10 cellular contexts compared by ENCODE assay signal in the genomic region with DNA sequence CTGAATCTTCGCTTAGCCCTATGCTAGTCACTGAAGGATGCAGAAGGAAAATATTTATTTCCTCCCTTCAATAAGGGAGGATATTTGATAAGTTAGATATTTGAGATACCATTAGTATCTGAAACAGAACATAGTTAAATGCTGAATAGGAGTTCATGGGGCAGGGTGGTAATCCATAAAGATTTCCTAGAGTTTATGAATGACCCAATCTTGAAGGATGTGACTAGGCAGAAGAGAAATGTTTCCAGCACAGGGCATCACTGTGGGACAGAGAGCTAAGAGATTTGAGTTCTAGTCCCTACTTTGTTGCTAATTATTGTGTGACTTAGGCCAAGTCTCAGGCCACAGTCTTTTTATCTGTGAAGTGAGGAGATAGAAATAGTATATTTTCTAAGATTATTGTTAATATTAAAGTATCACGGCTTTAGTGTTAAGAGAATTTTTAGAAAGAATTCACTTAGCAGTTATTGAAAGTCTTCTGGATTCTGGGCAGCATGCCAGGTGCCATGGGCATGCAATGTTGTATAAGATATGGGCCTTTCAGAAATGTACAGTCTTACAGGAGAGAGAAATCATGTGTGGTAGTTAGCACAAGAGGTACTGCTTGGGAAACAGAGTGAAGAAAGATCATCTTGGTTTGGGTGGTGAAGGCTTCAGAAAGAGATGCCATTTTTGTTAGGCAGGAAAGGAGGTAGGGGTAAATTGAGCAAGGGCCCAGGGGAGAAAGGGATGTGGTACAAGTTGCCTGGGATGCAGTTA. TPM values are rescaled to one million over a fixed set of nuclear protein-coding genes. Genes with fewer than 3 reads are reported as not detected.
DNase-seq lines count a peak whose midpoint lies in the region; ATAC-seq and TF ChIP-seq lines count a peak whose summit lies in the region.
"Had no signal": no experiment of that assay in that cellular context is flagged by ENCODE, and none has a peak within 500 bp of the region (broad histone marks: within the 10 kb centered on the region; RNA-seq: fewer than 3 reads in every experiment).

No MANE protein-coding gene starts in this region.

- H3K27ac Mint-ChIP-seq in activated CD4-positive, alpha-beta T cell treated with anti-CD3 and anti-CD28 coated beads for 36 hours: no peak overlapping the region
- H3K27ac Mint-ChIP-seq in Calu3 (ENCODE audit: unreplicated experiment): no peak overlapping the region
- H3K27ac Mint-ChIP-seq: activated naive CD4-positive, alpha-beta T cell treated with anti-CD3 and anti-CD28 coated beads, Interleukin-2, amount 50 U/mL, for 72 hours had no signal

- WGBS in esophagus squamous epithelium, 2 donors: 67 to 79% methylated on average over 2 of the region's 2 CpGs
- 83 to 89% (median 88%) methylated on average over 2 of the region's 2 CpGs for WGBS in psoas muscle, 3 donors

- no peaks in the 10 kb centered on the region for H3K27me3 Mint-ChIP-seq in activated CD4-positive, alpha-beta T cell treated with anti-CD3 and anti-CD28 coated beads for 36 hours
- no peaks in the 10 kb centered on the region for H3K27me3 Mint-ChIP-seq in Calu3 (ENCODE audit: unreplicated experiment)

- peaks cover 83% of the 10 kb centered on the region for H3K4me1 ChIP-seq in OCI-LY3 (ENCODE audit: low read length)
- peaks cover 12 to 53% (median 15%) of the 10 kb centered on the region in 3 donors for H3K4me1 ChIP-seq in esophagus squamous epithelium
- peaks cover 6% of the 10 kb centered on the region for H3K4me1 ChIP-seq in psoas muscle

- H3K36me3 ChIP-seq in OCI-LY3 (replicated peaks; ENCODE audit: low read depth, low read length) (peaks cover 8% of the 10 kb centered on the region), esophagus squamous epithelium (peaks cover 0 to 12% (median 0%) of the 10 kb centered on the region in 3 donors), psoas muscle (ENCODE audit: insufficient read depth in 1 of 2, low read depth in 1 of 2) (no peaks in the 10 kb centered on the region)

- H3K4me3 ChIP-seq in OCI-LY3 (ENCODE audit: low read length): peak overlapping the region; percentile 64
- no peak overlapping the region for H3K4me3 ChIP-seq in esophagus squamous epithelium
- H3K4me3 ChIP-seq in psoas muscle: no peak overlapping the region

- TF ChIP-seq CTCF in OCI-LY3 (IDR thresholded peaks at IDR 0.05; ENCODE audit: low read depth, low read length) (no peak), esophagus squamous epithelium (IDR thresholded peaks at IDR 0.05) (no peak), psoas muscle (IDR thresholded peaks at IDR 0.05) (no peak), Calu3 (IDR thresholded peaks at IDR 0.05; ENCODE audit: unreplicated experiment) (no peak)

- TF ChIP-seq POLR2A in esophagus squamous epithelium (IDR thresholded peaks at IDR 0.05): no peak

- peaks cover 5% of the 10 kb centered on the region for H3K4me1 Mint-ChIP-seq in activated CD4-positive, alpha-beta T cell treated with anti-CD3 and anti-CD28 coated beads for 36 hours
- peaks cover 17% of the 10 kb centered on the region for H3K4me1 Mint-ChIP-seq in Calu3 (ENCODE audit: low read depth, unreplicated experiment)

- no peaks in the 10 kb centered on the region for H3K9me3 Mint-ChIP-seq in activated CD4-positive, alpha-beta T cell treated with anti-CD3 and anti-CD28 coated beads for 36 hours (ENCODE audit: low read depth)
- H3K9me3 Mint-ChIP-seq in Calu3 (ENCODE audit: low read depth, unreplicated experiment): no peaks in the 10 kb centered on the region
- H3K9me3 Mint-ChIP-seq: activated naive CD4-positive, alpha-beta T cell treated with anti-CD3 and anti-CD28 coated beads, Interleukin-2, amount 50 U/mL, for 72 hours had no signal

- no peaks in the 10 kb centered on the region for H3K36me3 Mint-ChIP-seq in activated CD4-positive, alpha-beta T cell treated with anti-CD3 and anti-CD28 coated beads for 36 hours (ENCODE audit: low read depth)
- no peaks in the 10 kb centered on the region for H3K36me3 Mint-ChIP-seq in Calu3 (ENCODE audit: insufficient read depth, unreplicated experiment)
- H3K36me3 Mint-ChIP-seq: activated naive CD4-positive, alpha-beta T cell treated with anti-CD3 and anti-CD28 coated beads, Interleukin-2, amount 50 U/mL, for 72 hours had no signal

- peaks cover 81% of the 10 kb centered on the region for H4K20me1 ChIP-seq in OCI-LY3 (ENCODE audit: insufficient read depth, low read length)

- H2AFZ ChIP-seq in OCI-LY3 (ENCODE audit: low read depth, low read length): no peak overlapping the region

- H3K27me3 ChIP-seq in OCI-LY3 (ENCODE audit: low read depth, low read length): no peaks in the 10 kb centered on the region
- no peaks in the 10 kb centered on the region for H3K27me3 ChIP-seq in esophagus squamous epithelium
- H3K27me3 ChIP-seq in psoas muscle (ENCODE audit: insufficient read depth in 3 of 3, low read length in 2 of 3): no peaks in the 10 kb centered on the region

- H3K4me2 ChIP-seq in OCI-LY3 (ENCODE audit: low read length): peak overlapping the region; percentile 88

- no TSS peak for BruUV-seq in Calu3 (replicated peaks; lab: Mats Ljungman, UMichigan)

- intact Hi-C loops in esophagus squamous epithelium (cut with DNase I) (no loop called here), psoas muscle (cut with DNase I) (no loop called here), Calu3 (cut with micrococcal nuclease; ENCODE audit: unreplicated experiment) (no loop called here)
- intact Hi-C loops in activated CD4-positive, alpha-beta T cell treated with anti-CD3 and anti-CD28 coated beads for 36 hours (cut with DNase I, micrococcal nuclease): no loop called here

- peak overlapping the region; percentile 46 for H3K9ac ChIP-seq in OCI-LY3 (ENCODE audit: low read length)

- peaks cover 100% of the 10 kb centered on the region for H3K79me2 ChIP-seq in OCI-LY3 (ENCODE audit: low read length)

- no peak overlapping the region for H3K4me3 Mint-ChIP-seq in activated CD4-positive, alpha-beta T cell treated with anti-CD3 and anti-CD28 coated beads for 36 hours
- H3K4me3 Mint-ChIP-seq in Calu3 (ENCODE audit: low read depth, unreplicated experiment): no peak overlapping the region

- DNase-seq in ELR (ENCODE audit: low read depth): peak; percentile 51
- no peak for DNase-seq in esophagus squamous epithelium (lab: John Stamatoyannopoulos, UW)
- no peak for DNase-seq in psoas muscle
- DNase-seq in activated CD4-positive, alpha-beta T cell treated with anti-CD3 and anti-CD28 coated beads for 36 hours: no peak
- DNase-seq in DMS153 treated with DMSO at 0.1 percent for 48 hours (lab: John Stamatoyannopoulos, UW; ENCODE audit: unreplicated experiment): no peak
- no peak for DNase-seq in NCI-H1417 treated with DMSO at 0.1 percent for 48 hours (lab: John Stamatoyannopoulos, UW)
- DNase-seq in Calu3: no peak
- DNase-seq: occipital lobe had no signal

- H3K9me3 ChIP-seq in OCI-LY3 (ENCODE audit: insufficient read depth, low read length): no peaks in the 10 kb centered on the region
- no peaks in the 10 kb centered on the region for H3K9me3 ChIP-seq in esophagus squamous epithelium
- H3K9me3 ChIP-seq in psoas muscle: no peaks in the 10 kb centered on the region

- no peak for ATAC-seq in psoas muscle
- no peak for ATAC-seq in activated CD4-positive, alpha-beta T cell treated with anti-CD3 and anti-CD28 coated beads for 36 hours
- ATAC-seq: activated naive CD4-positive, alpha-beta T cell treated with anti-CD3 and anti-CD28 coated beads, Interleukin-2, amount 50 U/mL, for 72 hours had no signal

- H3K27ac ChIP-seq in OCI-LY3 (ENCODE audit: low read length): peak overlapping the region; percentile 86
- peak overlapping the region; percentile 39 to 87 (median 80) for H3K27ac ChIP-seq in esophagus squamous epithelium
- H3K27ac ChIP-seq in psoas muscle: peak overlapping the region; percentile 63

- CTCF ChIA-PET in activated CD4-positive, alpha-beta T cell treated with anti-CD3 and anti-CD28 coated beads for 36 hours (lab: Charles Lee): interaction anchor here (0.6 to 0.8 kb wide), 3 partner anchors 186 to 1126 kb away, joined by 3 to 4 read pairs (median 3); no protein-coding TSS in a partner anchor
- CTCF ChIA-PET in Calu3 (lab: Charles Lee): interaction anchor here (0.9 kb wide), 1 partner anchor 451 kb away, joined by 3 read pairs; no protein-coding TSS in a partner anchor

- POLR2A ChIA-PET in activated CD4-positive, alpha-beta T cell treated with anti-CD3 and anti-CD28 coated beads for 36 hours (lab: Charles Lee): no interaction called here

RNA-seq across cellular contexts. Expression of a gene that starts 24.0 kb away (rescaled TPM):
- total RNA-seq in esophagus squamous epithelium (10 to 100 TPM; 15.1 to 27.5 (median 17.7) TPM), psoas muscle (10 to 100 TPM in 2 of 4 donors, 1 to 10 TPM in 2; 8.2 to 13.3 (median 11.0) TPM), Calu3 (2022) (19.9 and 20.7 TPM in 2 replicates)
- 1 to 10 TPM; 4.3 to 5.2 (median 4.5) TPM for polyA plus RNA-seq in psoas muscle
- 1 to 10 TPM; 7.5 to 9.7 TPM for total RNA-seq in activated CD4-positive, alpha-beta T cell treated with anti-CD3 and anti-CD28 coated beads for 36 hours
